In genomic region chr22:36643033-36643432, GRCh38 we compare ENCODE assay signal across 18 cellular contexts.
"Had no signal": no experiment of that assay in that cellular context is flagged by ENCODE, and none has a peak within 500 bp of the region (broad histone marks: within the 10 kb centered on the region; RNA-seq: fewer than 3 reads in every experiment).

No MANE protein-coding gene starts in this region.

- H3K36me3 Mint-ChIP-seq: mesothelial cell of epicardium, naive B cell had no signal

- H3K9me3 ChIP-seq: esophagus muscularis mucosa, gastroesophageal sphincter, heart right ventricle, left lung, lower lobe of right lung, mucosa of descending colon had no signal

- H3K9me3 Mint-ChIP-seq: mesothelial cell of epicardium had no signal

- H3K4me1 Mint-ChIP-seq: mesothelial cell of epicardium, naive B cell had no signal

- H3K36me3 ChIP-seq: esophagus muscularis mucosa, gastroesophageal sphincter, heart right ventricle, left lung, lower lobe of right lung had no signal

- H3K4me3 ChIP-seq: coronary artery, dorsolateral prefrontal cortex, esophagus muscularis mucosa, gastroesophageal sphincter, heart right ventricle, left lung, lower lobe of right lung, mucosa of descending colon had no signal

- DNase-seq: dermis blood vessel endothelial cell; dorsolateral prefrontal cortex; effector CD4-positive, alpha-beta T cell; effector memory CD4-positive, alpha-beta T cell; heart right ventricle; hippocampal formation; left cardiac atrium; left lung; left ventricle myocardium superior; lower lobe of right lung; mucosa of descending colon; naive B cell; naive thymus-derived CD8-positive, alpha-beta T cell had no signal

- H3K27ac Mint-ChIP-seq: mesothelial cell of epicardium; naive B cell; naive thymus-derived CD8-positive, alpha-beta T cell had no signal

- H3K4me3 Mint-ChIP-seq: mesothelial cell of epicardium; naive B cell; naive thymus-derived CD8-positive, alpha-beta T cell had no signal

- H3K27ac ChIP-seq: coronary artery, esophagus muscularis mucosa, gastroesophageal sphincter, heart right ventricle, left lung, lower lobe of right lung had no signal

- ATAC-seq: gastroesophageal sphincter; heart right ventricle; left cardiac atrium; left lung; left ventricle myocardium superior; lower lobe of right lung; mucosa of descending colon; naive thymus-derived CD8-positive, alpha-beta T cell had no signal

- H3K4me1 ChIP-seq: esophagus muscularis mucosa, foreskin keratinocyte, gastroesophageal sphincter, heart right ventricle, left lung, lower lobe of right lung had no signal
